16 cellular contexts compared by ENCODE assay signal in the genomic region with DNA sequence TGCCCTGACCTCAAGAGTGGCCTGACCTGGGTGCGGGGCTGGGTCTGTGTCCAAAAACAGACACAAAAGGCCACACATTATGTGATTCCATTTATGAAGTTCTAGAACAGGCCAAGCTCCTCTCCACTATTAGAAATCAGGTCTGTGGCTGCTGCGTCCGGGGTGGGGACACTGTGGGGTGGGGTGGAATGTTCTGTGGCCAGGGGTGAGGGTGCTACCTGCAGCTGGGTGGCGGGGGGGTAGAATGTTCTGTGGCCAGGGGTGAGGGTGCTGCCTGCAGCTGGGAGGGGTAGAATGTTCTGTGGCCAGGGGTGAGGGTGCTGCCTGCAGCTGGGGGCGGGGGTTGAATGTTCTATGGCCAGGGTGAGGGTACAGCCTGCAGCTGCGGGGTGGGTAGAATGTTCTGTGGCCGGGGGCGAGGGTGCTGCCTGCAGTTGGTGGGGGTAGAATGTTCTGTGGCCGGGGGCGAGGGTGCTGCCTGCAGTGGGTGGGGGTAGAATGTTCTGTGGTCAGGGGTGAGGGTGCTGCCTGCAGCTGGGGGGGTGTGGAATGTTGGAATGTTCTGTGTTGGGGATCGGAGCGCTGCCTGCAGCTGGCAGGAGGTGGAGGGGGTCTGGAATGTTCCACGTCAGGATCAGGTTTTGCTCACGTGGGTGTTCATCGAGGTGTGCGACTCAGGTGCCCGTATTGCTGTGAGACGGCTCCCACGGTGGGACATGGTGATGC. TPM values are rescaled to one million over a fixed set of nuclear protein-coding genes. Genes with fewer than 3 reads are reported as not detected.
DNase-seq lines count a peak whose midpoint lies in the region; FAIRE-seq and TF ChIP-seq lines count a peak whose summit lies in the region.
"Had no signal": no experiment of that assay in that cellular context is flagged by ENCODE, and none has a peak within 500 bp of the region (broad histone marks: within the 10 kb centered on the region; RNA-seq: fewer than 3 reads in every experiment).

No MANE protein-coding gene starts in this region.

- H4K5ac ChIP-seq in H1 (ENCODE audit: insufficient read length, low read depth, low read length) = no peak overlapping the region

- no peak for FAIRE-seq in H1 (lab: Jason Lieb, UNC)
- FAIRE-seq: frontal cortex had no signal

- H2AK5ac ChIP-seq in H1 (ENCODE audit: low read depth, low read length) = no peak overlapping the region

- H2BK15ac ChIP-seq in H1 (ENCODE audit: low read length) = no peak overlapping the region

- no peak for TF ChIP-seq POLR2A in H1 (IDR thresholded peaks at IDR 0.05; ENCODE audit: control extremely low read depth in 1 of 2, low read depth in 2 of 2, low read length in 2 of 2)
- TF ChIP-seq POLR2A in thyroid gland (IDR thresholded peaks at IDR 0.05) = no peak

- peak overlapping the region; percentile 89 for H4K8ac ChIP-seq in H1 (ENCODE audit: extremely low read depth, insufficient read depth, low read length)

- H4K91ac ChIP-seq in H1 (replicated peaks; ENCODE audit: insufficient read length, low read length) = no peak overlapping the region

- H3K56ac ChIP-seq in H1 (replicated peaks; ENCODE audit: insufficient read length, low read depth, low read length) = no peak overlapping the region

- no peaks in the 10 kb centered on the region; the same call in 1 of the 2 replicates for H3K79me1 ChIP-seq in H1 (ENCODE audit: low read depth, low read length)

- H3K9me2 ChIP-seq in GM23248 (ENCODE audit: insufficient read depth) = no peaks in the 10 kb centered on the region

- H4K20me1 ChIP-seq in H1 (replicated peaks in 1 of 2; ENCODE audit: control insufficient read depth in 1 of 2, insufficient read depth in 2 of 2, low read length in 2 of 2) (peaks cover 0 to 6% of the 10 kb centered on the region in 2 experiments), GM23248 (ENCODE audit: insufficient read depth) (no peaks in the 10 kb centered on the region)

- H3K9ac ChIP-seq in H1 (replicated peaks in 1 of 4; ENCODE audit: extremely low read depth in 1 of 4, low read depth in 3 of 4, low read length in 3 of 4) (no peak overlapping the region), GM23248 (no peak overlapping the region)

- DNase-seq in activated CD8-positive, alpha-beta memory T cell treated with anti-CD3 and anti-CD28 coated beads, Interleukin-2, amount 50 U/mL, for 1 hour (ENCODE audit: extremely low read depth) = peak; percentile 20
- DNase-seq in activated CD8-positive, alpha-beta memory T cell treated with anti-CD3 and anti-CD28 coated beads for 24 hours = no peak
- DNase-seq in H1 (ENCODE audit: low read depth in 1 of 2, low spot score in 2 of 2) (no peak), thyroid gland (peak; percentile 47 to 57), GM23248 (no peak), BE2C (no peak)
- DNase-seq: activated CD4-positive, alpha-beta T cell treated with anti-CD3 and anti-CD28 coated beads, Interleukin-2, amount 10 ng/mL, durations not matched to agents 24 days and 14 days; activated naive CD4-positive, alpha-beta T cell treated with anti-CD3 and anti-CD28 coated beads for 36 hours; mammary epithelial cell; MG63; stomach had no signal

- H3K27me3 ChIP-seq in H1 (replicated peaks in 1 of 4; ENCODE audit: control insufficient read depth in 3 of 4, extremely low read depth in 1 of 4, insufficient read depth in 3 of 4, low read length in 3 of 4) = no peaks in the 10 kb centered on the region
- H3K27me3 ChIP-seq in thyroid gland = no peaks in the 10 kb centered on the region
- no peaks in the 10 kb centered on the region for H3K27me3 ChIP-seq in GM23248 (replicated peaks; ENCODE audit: insufficient read depth)
- no peaks in the 10 kb centered on the region for H3K27me3 ChIP-seq in BE2C
- H3K27me3 ChIP-seq: cardiac muscle cell, MG63, stomach had no signal

- H3K14ac ChIP-seq in H1 (ENCODE audit: insufficient read length) = no peak overlapping the region

- H2BK20ac ChIP-seq in H1 (ENCODE audit: low read length) = no peak overlapping the region

- in situ Hi-C loops in GM23248 (cut with MboI) = no loop called here

- peaks cover 12% of the 10 kb centered on the region; the same call in 1 of the 2 replicates for H3K23me2 ChIP-seq in H1 (ENCODE audit: low read depth, low read length)

- POLR2A ChIA-PET in H1 (lab: Charles Lee; ENCODE audit: partially characterized antibody) = interaction anchor here (1.2 kb wide), 1 partner anchor 113 kb away, joined by 3 read pairs; no protein-coding TSS in a partner anchor

- intact Hi-C loops in thyroid gland (cut with DNase I) = no loop called here

- H2AFZ ChIP-seq in H1 (ENCODE audit: low read length) = no peak overlapping the region
- H2AFZ ChIP-seq in GM23248 = no peak overlapping the region

- H3K36me3 ChIP-seq in H1 (ENCODE audit: control insufficient read depth in 2 of 4, insufficient read depth in 4 of 4, low read length in 3 of 4) (no peaks in the 10 kb centered on the region), thyroid gland (no peaks in the 10 kb centered on the region), GM23248 (ENCODE audit: low read depth) (no peaks in the 10 kb centered on the region), BE2C (no peaks in the 10 kb centered on the region)
- H3K36me3 ChIP-seq: cardiac muscle cell, MG63, stomach had no signal

- 90% methylated on average over 14 of the region's 19 CpGs; no CpG with 5 or more reads in 1 of the 2 experiments for WGBS in H1 (ENCODE audit: extremely low coverage in 1 of 2, insufficient coverage in 1 of 2, insufficient read length in 1 of 2, insufficient replicate concordance in 2 of 2, low coverage in 1 of 2, low lambda C conversion rate in 2 of 2, missing lambda C conversion rate in 1 of 2), 2 experiments
- 69 to 75% methylated on average over 14 to 16 of the region's 19 CpGs for WGBS in thyroid gland, 2 donors
- WGBS in GM23248 (ENCODE audit: low coverage in 1 of 2, low lambda C conversion rate in 2 of 2, missing lambda C conversion rate in 2 of 2), 2 experiments = 72 to 80% methylated on average over 7 to 18 of the region's 19 CpGs

- H3K79me2 ChIP-seq in H1 (ENCODE audit: control insufficient read depth in 1 of 2, insufficient read depth in 2 of 2, low read length in 2 of 2) (no peaks in the 10 kb centered on the region), GM23248 (ENCODE audit: insufficient read depth) (no peaks in the 10 kb centered on the region)

- no peak overlapping the region for H3K27ac ChIP-seq in H1 (ENCODE audit: low read depth, low read length)
- H3K27ac ChIP-seq in thyroid gland = no peak overlapping the region
- no peak overlapping the region for H3K27ac ChIP-seq in GM23248
- H3K27ac ChIP-seq: cardiac muscle cell had no signal

- no peak overlapping the region for H3K4ac ChIP-seq in H1 (replicated peaks; ENCODE audit: insufficient read length, low read depth, low read length)

- no peak for TF ChIP-seq CTCF in H1 (IDR thresholded peaks at IDR 0.05; ENCODE audit: control extremely low read depth in 1 of 3, insufficient read depth in 1 of 3, low read depth in 1 of 3, low read length in 3 of 3)
- TF ChIP-seq CTCF in thyroid gland (IDR thresholded peaks at IDR 0.05) = no peak
- TF ChIP-seq CTCF in BE2C (IDR thresholded peaks at IDR 0.05; ENCODE audit: low read depth, low read length) = no peak

- peaks cover 0 to 3% (median under 1%) of the 10 kb centered on the region in 4 experiments; a peak in 3 of 7 replicates for H3K4me1 ChIP-seq in H1 (replicated peaks in 1 of 4; ENCODE audit: control insufficient read depth in 3 of 4, insufficient read depth in 4 of 4, low read length in 3 of 4)
- peaks cover 4 to 23% of the 10 kb centered on the region in 2 donors for H3K4me1 ChIP-seq in thyroid gland
- no peaks in the 10 kb centered on the region for H3K4me1 ChIP-seq in GM23248 (ENCODE audit: insufficient read depth)
- H3K4me1 ChIP-seq in BE2C = no peaks in the 10 kb centered on the region

- no peaks in the 10 kb centered on the region for H3K9me3 ChIP-seq in H1 (ENCODE audit: insufficient read depth in 2 of 2, low read depth in 1 of 2, low read length in 1 of 2)
- H3K9me3 ChIP-seq in thyroid gland = no peaks in the 10 kb centered on the region
- no peaks in the 10 kb centered on the region for H3K9me3 ChIP-seq in GM23248 (ENCODE audit: low read depth)
- H3K9me3 ChIP-seq in BE2C = no peaks in the 10 kb centered on the region
- H3K9me3 ChIP-seq: MG63, stomach had no signal

- no peaks in the 10 kb centered on the region for H3F3A ChIP-seq in GM23248 (ENCODE audit: insufficient read depth)

- H2BK5ac ChIP-seq in H1 (ENCODE audit: low read depth, low read length) = no peak overlapping the region

- no peak overlapping the region for H3K4me2 ChIP-seq in H1 (ENCODE audit: insufficient read depth in 1 of 2, low read depth in 2 of 2, low read length in 2 of 2)
- no peak overlapping the region for H3K4me2 ChIP-seq in GM23248 (ENCODE audit: unreplicated experiment)

- H3K23ac ChIP-seq in H1 (ENCODE audit: insufficient read length) = no peak overlapping the region

- H3K18ac ChIP-seq in H1 (ENCODE audit: extremely low read depth, low read length) = no peak overlapping the region

- CTCF ChIA-PET in H1 (lab: Charles Lee; ENCODE audit: partially characterized antibody) = interaction anchor here (1.2 to 5.6 kb wide), 4 partner anchors 12 to 107 kb away, joined by 6 to 32 read pairs (median 18); partner anchors contain the start of gene PTGDS

- TF ChIP-seq EP300 in H1 (IDR thresholded peaks at IDR 0.05; ENCODE audit: borderline replicate concordance in 1 of 2, low read depth in 2 of 2, low read length in 2 of 2) = no peak

- TF ChIP-seq RAD21 in H1 (IDR thresholded peaks at IDR 0.05 in 1 of 2, conservative IDR thresholded peaks at IDR 0.05 in 1 of 2; ENCODE audit: low read depth in 2 of 2, low read length in 2 of 2) = no peak

- no peak overlapping the region for H2BK120ac ChIP-seq in H1 (replicated peaks; ENCODE audit: low read depth, low read length)

- H3K4me3 ChIP-seq in H1 (ENCODE audit: extremely low read depth in 1 of 4, insufficient read depth in 2 of 4, low read depth in 3 of 4, low read length in 4 of 4) = no peak overlapping the region
- no peak overlapping the region for H3K4me3 ChIP-seq in thyroid gland (replicated peaks in 1 of 3)
- H3K4me3 ChIP-seq in GM23248 = no peak overlapping the region
- no peak overlapping the region for H3K4me3 ChIP-seq in BE2C (ENCODE audit: low read depth, low read length)
- H3K4me3 ChIP-seq: cardiac muscle cell, MG63, stomach had no signal

- no peak overlapping the region for H2BK12ac ChIP-seq in H1 (ENCODE audit: low read depth, low read length)

RNA-seq across cellular contexts. Expression of gene LCN12, which starts 8.3 kb away (rescaled TPM):
- 1.5 and 1.7 TPM in 2 replicates for total RNA-seq in H1 (2021; fragmentation: NEBNext Ultra II Directional; extraction: Animal tissue kit (Norgen Biotek cat#: 25700))
- 1.1 and 2.1 TPM in 2 replicates for polyA plus RNA-seq in H1 (2011; rRNA removed)
- polyA plus RNA-seq in H1 (2011; cell fraction: cytosol; rRNA removed) = 1.2 TPM
- polyA plus RNA-seq in H1 (2011; cell fraction: nucleus; rRNA removed) = 20.2 TPM
- polyA plus RNA-seq in H1 (2012, experiment 1 of 2) = 0.91 to 2.5 TPM (median 1.7 TPM) in 4 replicates
- 0.35 TPM for polyA plus RNA-seq in H1 (2012, experiment 2 of 2)
- polyA plus RNA-seq in H1 (2013, experiment 1 of 2) = 0.43 TPM
- 0.39 TPM for polyA plus RNA-seq in H1 (2013, experiment 2 of 2)
- polyA minus RNA-seq in H1 (2011; rRNA and poly(A)+ RNA removed) = 0.12 and 1.3 TPM in 2 replicates
- polyA minus RNA-seq in H1 (2011; cell fraction: cytosol; rRNA and poly(A)+ RNA removed) = not detected
- 0.40 TPM for polyA minus RNA-seq in H1 (2011; cell fraction: nucleus; rRNA and poly(A)+ RNA removed)
- total RNA-seq in thyroid gland = 10 to 100 TPM; 24.3 to 85.0 (median 54.0) TPM
- total RNA-seq in GM23248 (2014; rRNA removed; shearing (Covaris generic)) = not detected in 2 replicates
- polyA plus RNA-seq in GM23248 (2016; fragmentation: Nextera tagmentation; extraction: Ambion mirVana) = not detected in 2 replicates
- polyA plus RNA-seq in BE2C (2012; ENCODE audit: insufficient read depth, insufficient read length, low read depth) = 3.2 TPM
- total RNA-seq: A673, frontal cortex, skeletal muscle tissue had no signal

RNA-seq across cellular contexts. Expression of gene C8G, which starts 15.3 kb away (rescaled TPM):
- 0.80 TPM in 1 of 2 replicates, not detected in the other for total RNA-seq in H1 (2021; fragmentation: NEBNext Ultra II Directional; extraction: Animal tissue kit (Norgen Biotek cat#: 25700))
- 0.62 and 1.8 TPM in 2 replicates for polyA plus RNA-seq in H1 (2011; rRNA removed)
- 1.4 TPM for polyA plus RNA-seq in H1 (2011; cell fraction: cytosol; rRNA removed)
- 8.4 TPM for polyA plus RNA-seq in H1 (2011; cell fraction: nucleus; rRNA removed)
- 0.88 to 1.5 TPM in 2 of 4 replicates, not detected in the others for polyA plus RNA-seq in H1 (2012, experiment 1 of 2)
- polyA plus RNA-seq in H1 (2012, experiment 2 of 2) = not detected
- 1.6 TPM for polyA plus RNA-seq in H1 (2013, experiment 1 of 2)
- polyA plus RNA-seq in H1 (2013, experiment 2 of 2) = 0.75 TPM
- polyA minus RNA-seq in H1 (2011; rRNA and poly(A)+ RNA removed) = not detected in 2 replicates
- polyA minus RNA-seq in H1 (2011; cell fraction: cytosol; rRNA and poly(A)+ RNA removed) = not detected
- not detected for polyA minus RNA-seq in H1 (2011; cell fraction: nucleus; rRNA and poly(A)+ RNA removed)
- 1 to 10 TPM in 1 of 4 donors, not detected in 3; 1.8 TPM for total RNA-seq in thyroid gland
- total RNA-seq in GM23248 (2014; rRNA removed; shearing (Covaris generic)) = not detected in 2 replicates
- 0.49 TPM in 1 of 2 replicates, not detected in the other for polyA plus RNA-seq in GM23248 (2016; fragmentation: Nextera tagmentation; extraction: Ambion mirVana)
- polyA plus RNA-seq in BE2C (2012; ENCODE audit: insufficient read depth, insufficient read length, low read depth) = 11.2 TPM
- total RNA-seq: frontal cortex, skeletal muscle tissue, stomach had no signal

RNA-seq across cellular contexts. Expression of gene FBXW5, which starts 15.8 kb away (rescaled TPM):
- total RNA-seq in H1 (2021; fragmentation: NEBNext Ultra II Directional; extraction: Animal tissue kit (Norgen Biotek cat#: 25700)) = 49.0 and 49.5 TPM in 2 replicates
- 71.0 and 93.6 TPM in 2 replicates for polyA plus RNA-seq in H1 (2011; rRNA removed)
- 63.6 TPM for polyA plus RNA-seq in H1 (2011; cell fraction: cytosol; rRNA removed)
- 128 TPM for polyA plus RNA-seq in H1 (2011; cell fraction: nucleus; rRNA removed)
- 21.9 to 43.5 TPM (median 42.5 TPM) in 4 replicates for polyA plus RNA-seq in H1 (2012, experiment 1 of 2)
- polyA plus RNA-seq in H1 (2012, experiment 2 of 2) = 42.7 TPM
- polyA plus RNA-seq in H1 (2013, experiment 1 of 2) = 31.4 TPM
- polyA plus RNA-seq in H1 (2013, experiment 2 of 2) = 30.2 TPM
- polyA minus RNA-seq in H1 (2011; rRNA and poly(A)+ RNA removed) = 30.9 and 37.2 TPM in 2 replicates
- 67.3 TPM for polyA minus RNA-seq in H1 (2011; cell fraction: cytosol; rRNA and poly(A)+ RNA removed)
- polyA minus RNA-seq in H1 (2011; cell fraction: nucleus; rRNA and poly(A)+ RNA removed) = 46.9 TPM
- total RNA-seq in thyroid gland = 100 to 1,000 TPM; 138 to 282 (median 203) TPM
- 234 and 259 TPM in 2 replicates for total RNA-seq in GM23248 (2014; rRNA removed; shearing (Covaris generic))
- polyA plus RNA-seq in GM23248 (2016; fragmentation: Nextera tagmentation; extraction: Ambion mirVana) = 110 and 113 TPM in 2 replicates
- polyA plus RNA-seq in BE2C (2012; ENCODE audit: insufficient read depth, insufficient read length, low read depth) = 258 TPM

RNA-seq across cellular contexts. Expression of gene PTGDS, which starts 16.9 kb away (rescaled TPM):
- total RNA-seq in H1 (2021; fragmentation: NEBNext Ultra II Directional; extraction: Animal tissue kit (Norgen Biotek cat#: 25700)) = 2.2 and 2.3 TPM in 2 replicates
- 1.7 and 2.5 TPM in 2 replicates for polyA plus RNA-seq in H1 (2011; rRNA removed)
- polyA plus RNA-seq in H1 (2011; cell fraction: cytosol; rRNA removed) = 1.1 TPM
- polyA plus RNA-seq in H1 (2011; cell fraction: nucleus; rRNA removed) = 6.2 TPM
- polyA plus RNA-seq in H1 (2012, experiment 1 of 2) = 0.66 to 1.3 TPM (median 0.98 TPM) in 4 replicates
- 1.4 TPM for polyA plus RNA-seq in H1 (2012, experiment 2 of 2)
- polyA plus RNA-seq in H1 (2013, experiment 1 of 2) = 1.4 TPM
- 2.0 TPM for polyA plus RNA-seq in H1 (2013, experiment 2 of 2)
- 0.54 TPM in 1 of 2 replicates, not detected in the other for polyA minus RNA-seq in H1 (2011; rRNA and poly(A)+ RNA removed)
- polyA minus RNA-seq in H1 (2011; cell fraction: cytosol; rRNA and poly(A)+ RNA removed) = not detected
- 1.9 TPM for polyA minus RNA-seq in H1 (2011; cell fraction: nucleus; rRNA and poly(A)+ RNA removed)
- total RNA-seq in thyroid gland = 10 to 100 TPM in 3 of 4 donors, 1 to 10 TPM in 1; 5.0 to 39.5 (median 33.9) TPM
- total RNA-seq in GM23248 (2014; rRNA removed; shearing (Covaris generic)) = not detected in 2 replicates
- 0.24 and 0.25 TPM in 2 replicates for polyA plus RNA-seq in GM23248 (2016; fragmentation: Nextera tagmentation; extraction: Ambion mirVana)
- polyA plus RNA-seq in BE2C (2012; ENCODE audit: insufficient read depth, insufficient read length, low read depth) = 1.5 TPM
- total RNA-seq: A673; activated CD4-positive, alpha-beta T cell treated with anti-CD3 and anti-CD28 coated beads, Interleukin-2, amount 10 ng/mL, durations not matched to agents 24 days and 14 days; activated naive CD4-positive, alpha-beta T cell treated with anti-CD3 and anti-CD28 coated beads for 36 hours; HT-29 had no signal
- polyA plus RNA-seq: mammary epithelial cell had no signal

RNA-seq across cellular contexts. Expression of gene LCNL1, which starts 22.4 kb away (rescaled TPM):
- 0.15 TPM in 1 of 2 replicates, not detected in the other for total RNA-seq in H1 (2021; fragmentation: NEBNext Ultra II Directional; extraction: Animal tissue kit (Norgen Biotek cat#: 25700))
- 0.11 and 0.35 TPM in 2 replicates for polyA plus RNA-seq in H1 (2011; rRNA removed)
- 0.21 TPM for polyA plus RNA-seq in H1 (2011; cell fraction: cytosol; rRNA removed)
- polyA plus RNA-seq in H1 (2011; cell fraction: nucleus; rRNA removed) = 1.5 TPM
- polyA plus RNA-seq in H1 (2012, experiment 1 of 2) = 0.07 TPM in 1 of 4 replicates, not detected in the others
- 0.13 TPM for polyA plus RNA-seq in H1 (2012, experiment 2 of 2)
- 0.18 TPM for polyA plus RNA-seq in H1 (2013, experiment 1 of 2)
- polyA plus RNA-seq in H1 (2013, experiment 2 of 2) = 0.06 TPM
- 0.25 TPM in 1 of 2 replicates, not detected in the other for polyA minus RNA-seq in H1 (2011; rRNA and poly(A)+ RNA removed)
- not detected for polyA minus RNA-seq in H1 (2011; cell fraction: cytosol; rRNA and poly(A)+ RNA removed)
- polyA minus RNA-seq in H1 (2011; cell fraction: nucleus; rRNA and poly(A)+ RNA removed) = 1.00 TPM
- under 1 TPM in 1 of 4 donors, not detected in 3; 0.54 TPM for total RNA-seq in thyroid gland
- total RNA-seq in GM23248 (2014; rRNA removed; shearing (Covaris generic)) = not detected in 2 replicates
- not detected in 2 replicates for polyA plus RNA-seq in GM23248 (2016; fragmentation: Nextera tagmentation; extraction: Ambion mirVana)
- not detected for polyA plus RNA-seq in BE2C (2012; ENCODE audit: insufficient read depth, insufficient read length, low read depth)
- total RNA-seq: A673; activated CD4-positive, alpha-beta T cell treated with anti-CD3 and anti-CD28 coated beads, Interleukin-2, amount 10 ng/mL, durations not matched to agents 24 days and 14 days; activated naive CD4-positive, alpha-beta T cell treated with anti-CD3 and anti-CD28 coated beads for 36 hours; HT-29; stomach had no signal
- polyA plus RNA-seq: cardiac muscle cell, mammary epithelial cell had no signal

Comparison
In these comparisons a context has a peak if more than half of its experiments do, and no peak if none do; other contexts are left out.
1. DNase-seq: peak in activated CD8-positive, alpha-beta memory T cell treated with anti-CD3 and anti-CD28 coated beads, Interleukin-2, amount 50 U/mL, for 1 hour (single experiment) and thyroid gland (2 of 2); none in activated CD8-positive, alpha-beta memory T cell treated with anti-CD3 and anti-CD28 coated beads for 24 hours (single experiment), H1 (0 of 2), GM23248 (single experiment) and BE2C (single experiment).